In genomic region chr12:54128466-54128865, GRCh38 we compare ENCODE assay signal across 10 cellular contexts.
"Had no signal": no experiment of that assay in that cellular context is flagged by ENCODE, and none has a peak within 500 bp of the region (broad histone marks: within the 10 kb centered on the region; RNA-seq: fewer than 3 reads in every experiment).

No MANE protein-coding gene starts in this region.

- H3K36me3 ChIP-seq: gastrocnemius medialis, transverse colon had no signal

- ATAC-seq: activated T-helper 17 cell treated with anti-CD3 and anti-CD28 coated beads, Interleukin-2, amount 50 U/mL, for 72 hours; gastrocnemius medialis; left ventricle myocardium superior had no signal

- H3K4me1 Mint-ChIP-seq: activated T-helper 17 cell treated with anti-CD3 and anti-CD28 coated beads, Interleukin-2, amount 50 U/mL, for 72 hours had no signal

- H3K9me3 ChIP-seq: gastrocnemius medialis, transverse colon had no signal

- H3K36me3 Mint-ChIP-seq: activated naive CD4-positive, alpha-beta T cell treated with anti-CD3 and anti-CD28 coated beads, Interleukin-2, amount 10 ng/mL, durations not matched to agents 7 days and 5 days had no signal

- H3K4me3 Mint-ChIP-seq: activated CD4-positive, alpha-beta T cell treated with anti-CD3 and anti-CD28 coated beads, Interleukin-2, amount 10 ng/mL, durations not matched to agents 7 days and 5 days; activated naive CD4-positive, alpha-beta T cell treated with anti-CD3 and anti-CD28 coated beads, Interleukin-2, amount 10 ng/mL, durations not matched to agents 7 days and 5 days; activated T-helper 17 cell treated with anti-CD3 and anti-CD28 coated beads, Interleukin-2, amount 50 U/mL, for 72 hours; T-helper 1 cell treated with Interleukin-12 subunit alpha and Interleukin-12 subunit beta and Interleukin-4 antibody, amounts not matched to agents 30 μg/mL and 1 μg/mL, for 36 hours had no signal

- H3K27ac Mint-ChIP-seq: activated CD4-positive, alpha-beta T cell treated with anti-CD3 and anti-CD28 coated beads, Interleukin-2, amount 10 ng/mL, durations not matched to agents 7 days and 5 days; activated T-helper 17 cell treated with anti-CD3 and anti-CD28 coated beads, Interleukin-2, amount 50 U/mL, for 72 hours; T-helper 1 cell treated with Interleukin-12 subunit alpha and Interleukin-12 subunit beta and Interleukin-4 antibody, amounts not matched to agents 30 μg/mL and 1 μg/mL, for 36 hours had no signal

- H3K9me3 Mint-ChIP-seq: activated CD4-positive, alpha-beta T cell treated with anti-CD3 and anti-CD28 coated beads, Interleukin-2, amount 10 ng/mL, durations not matched to agents 7 days and 5 days; activated naive CD4-positive, alpha-beta T cell treated with anti-CD3 and anti-CD28 coated beads, Interleukin-2, amount 10 ng/mL, durations not matched to agents 7 days and 5 days; activated T-helper 17 cell treated with anti-CD3 and anti-CD28 coated beads, Interleukin-2, amount 50 U/mL, for 72 hours; T-helper 1 cell treated with Interleukin-12 subunit alpha and Interleukin-12 subunit beta and Interleukin-4 antibody, amounts not matched to agents 30 μg/mL and 1 μg/mL, for 36 hours had no signal

- DNase-seq: activated CD4-positive, alpha-beta T cell treated with anti-CD3 and anti-CD28 coated beads, Interleukin-2, amount 10 ng/mL, durations not matched to agents 7 days and 5 days; activated CD4-positive, CD25-positive, alpha-beta regulatory T cell; activated CD8-positive, alpha-beta memory T cell treated with anti-CD3 and anti-CD28 coated beads for 24 hours; activated naive CD4-positive, alpha-beta T cell treated with anti-CD3 and anti-CD28 coated beads, Interleukin-2, amount 10 ng/mL, durations not matched to agents 7 days and 5 days; amniotic stem cell; gastrocnemius medialis; left ventricle myocardium superior; transverse colon had no signal
